In the genomic region with DNA sequence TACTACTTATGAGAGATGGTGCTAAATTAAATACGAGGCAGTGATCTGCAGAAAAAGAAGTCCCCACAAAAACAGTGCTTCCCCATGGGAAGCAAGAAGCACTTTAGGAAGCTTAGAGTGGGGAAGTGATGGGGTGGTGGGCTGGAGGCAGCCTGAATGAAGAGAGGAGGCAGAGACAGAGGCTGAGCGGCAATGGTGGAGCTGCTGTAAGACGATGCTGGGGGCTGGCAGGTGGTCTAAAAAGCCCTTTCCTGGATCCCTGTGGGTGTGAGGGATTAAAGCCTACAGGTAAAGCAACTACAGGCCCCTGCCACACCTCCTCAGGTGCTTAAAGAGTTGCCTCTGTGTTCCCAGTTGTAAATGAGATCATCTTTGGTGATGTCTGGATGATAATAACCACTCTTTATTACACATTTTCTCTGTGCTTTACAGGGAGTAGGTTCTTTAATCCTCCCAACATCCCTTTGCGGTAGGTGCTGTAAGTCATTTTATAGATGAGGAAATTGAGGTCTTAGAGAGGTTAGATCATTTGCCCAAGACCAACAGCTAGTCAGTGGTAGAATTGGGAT, we compare ENCODE assay signal across 33 cellular contexts.
"Had no signal": no experiment of that assay in that cellular context is flagged by ENCODE, and none has a peak within 500 bp of the region (broad histone marks: within the 10 kb centered on the region; RNA-seq: fewer than 3 reads in every experiment).

No MANE protein-coding gene starts in this region.

- H3K4me1 ChIP-seq: parathyroid adenoma, psoas muscle, right atrium auricular region had no signal

- H3K4me2 ChIP-seq: smooth muscle cell had no signal

- H3K79me2 ChIP-seq: parathyroid adenoma had no signal

- H3K36me3 ChIP-seq: right atrium auricular region had no signal

- H2AFZ ChIP-seq: parathyroid adenoma had no signal

- H3K36me3 Mint-ChIP-seq: activated CD4-positive, alpha-beta memory T cell treated with anti-CD3 and anti-CD28 coated beads for 36 hours had no signal

- H3K9me3 Mint-ChIP-seq: activated CD4-positive, alpha-beta memory T cell treated with anti-CD3 and anti-CD28 coated beads for 36 hours; activated CD4-positive, alpha-beta T cell treated with anti-CD3 and anti-CD28 coated beads, Interleukin-2, amount 10 ng/mL, durations not matched to agents 24 days and 14 days; activated naive CD4-positive, alpha-beta T cell treated with anti-CD3 and anti-CD28 coated beads, Interleukin-2, amount 50 U/mL, for 24 hours; activated naive CD8-positive, alpha-beta T cell treated with anti-CD3 and anti-CD28 coated beads, Interleukin-2, amount 50 U/mL, for 24 hours; activated T-helper 2 cell treated with anti-CD3 and anti-CD28 coated beads, Interferon-gamma antibody, Interleukin-2, Interleukin-4, amounts not matched to agents 10 μg/mL and 5 μg/mL and 100 μg/mL, durations not matched to agents 14 hours and 24 hours and 36 hours; mesothelial cell of epicardium; neural crest cell; stimulated activated naive B cell treated with anti-CD40 and anti-IgM and Interleukin-4, amounts not matched to agents 10 μg/mL and 1 μg/mL and 100 μg/mL, for 72 hours; T-helper 1 cell treated with Interleukin-12 subunit alpha and Interleukin-12 subunit beta and Interleukin-4 antibody, amounts not matched to agents 30 μg/mL and 1 μg/mL, for 36 hours had no signal

- H3K4me3 Mint-ChIP-seq: activated CD4-positive, alpha-beta memory T cell treated with anti-CD3 and anti-CD28 coated beads for 36 hours; activated CD4-positive, alpha-beta T cell treated with anti-CD3 and anti-CD28 coated beads, Interleukin-2, amount 10 ng/mL, durations not matched to agents 24 days and 14 days; activated naive CD4-positive, alpha-beta T cell treated with anti-CD3 and anti-CD28 coated beads, Interleukin-2, amount 50 U/mL, for 24 hours; activated naive CD8-positive, alpha-beta T cell treated with anti-CD3 and anti-CD28 coated beads, Interleukin-2, amount 50 U/mL, for 24 hours; mesothelial cell of epicardium; neural crest cell; stimulated activated naive B cell treated with anti-CD40 and anti-IgM and Interleukin-4, amounts not matched to agents 10 μg/mL and 1 μg/mL and 100 μg/mL, for 72 hours; T-helper 1 cell treated with Interleukin-12 subunit alpha and Interleukin-12 subunit beta and Interleukin-4 antibody, amounts not matched to agents 30 μg/mL and 1 μg/mL, for 36 hours had no signal

- DNase-seq: activated CD4-positive, alpha-beta memory T cell treated with anti-CD3 and anti-CD28 coated beads for 36 hours; activated CD4-positive, alpha-beta T cell treated with anti-CD3 and anti-CD28 coated beads, Interleukin-2, amount 10 ng/mL, durations not matched to agents 24 days and 14 days; activated CD4-positive, CD25-positive, alpha-beta regulatory T cell treated with anti-CD3 and anti-CD28 coated beads, Interleukin-2, amount 50 U/mL, for 72 hours; activated CD8-positive, alpha-beta memory T cell treated with anti-CD3 and anti-CD28 coated beads, Interleukin-2, amount 50 U/mL, for 4 hours; activated naive CD8-positive, alpha-beta T cell treated with anti-CD3 and anti-CD28 coated beads, Interleukin-2, amount 50 U/mL, for 24 hours; activated T-cell treated with anti-CD3 and anti-CD28 coated beads, Interleukin-2, amount 50 U/mL, for 1 hour; effector CD8-positive, alpha-beta T cell; erythroblast; head of caudate nucleus; hippocampal formation; naive thymus-derived CD4-positive, alpha-beta T cell; occipital lobe; psoas muscle; stimulated activated CD4-positive, alpha-beta T cell treated with anti-CD3 and anti-CD28 coated beads, Interleukin-1b, Interleukin-23, amount 100 ng/mL, for 48 hours; stimulated activated CD4-positive, alpha-beta T cell treated with anti-CD3 and anti-CD28 coated beads, Interleukin-4, amount 100 ng/mL, for 4 hours; stimulated activated CD8-positive, alpha-beta memory T cell treated with anti-CD3 and anti-CD28 coated beads, Interleukin-4, amount 100 ng/mL, for 48 hours; stimulated activated naive B cell treated with anti-CD40 and anti-IgM and Interleukin-4, amounts not matched to agents 10 μg/mL and 1 μg/mL and 100 μg/mL, for 72 hours; stomach; T-helper 9 cell; thyroid gland; upper lobe of right lung; WERI-Rb-1 had no signal

- FAIRE-seq: colon, keratinocyte had no signal

- H3K9me3 ChIP-seq: gastroesophageal sphincter, psoas muscle, right atrium auricular region, stomach, thyroid gland, upper lobe of right lung had no signal

- H3K4me3 ChIP-seq: gastroesophageal sphincter, psoas muscle, right atrium auricular region, smooth muscle cell, stomach, thyroid gland, upper lobe of right lung had no signal

- H3K9ac ChIP-seq: parathyroid adenoma had no signal

- H3K27ac Mint-ChIP-seq: activated CD4-positive, alpha-beta memory T cell treated with anti-CD3 and anti-CD28 coated beads for 36 hours; activated CD4-positive, alpha-beta T cell treated with anti-CD3 and anti-CD28 coated beads, Interleukin-2, amount 10 ng/mL, durations not matched to agents 24 days and 14 days; activated naive CD4-positive, alpha-beta T cell treated with anti-CD3 and anti-CD28 coated beads, Interleukin-2, amount 50 U/mL, for 24 hours; activated naive CD8-positive, alpha-beta T cell treated with anti-CD3 and anti-CD28 coated beads, Interleukin-2, amount 50 U/mL, for 24 hours; activated T-helper 2 cell treated with anti-CD3 and anti-CD28 coated beads, Interferon-gamma antibody, Interleukin-2, Interleukin-4, amounts not matched to agents 10 μg/mL and 5 μg/mL and 100 μg/mL, durations not matched to agents 14 hours and 24 hours and 36 hours; mesothelial cell of epicardium; naive thymus-derived CD4-positive, alpha-beta T cell; stimulated activated naive B cell treated with anti-CD40 and anti-IgM and Interleukin-4, amounts not matched to agents 10 μg/mL and 1 μg/mL and 100 μg/mL, for 72 hours; T-helper 1 cell treated with Interleukin-12 subunit alpha and Interleukin-12 subunit beta and Interleukin-4 antibody, amounts not matched to agents 30 μg/mL and 1 μg/mL, for 36 hours had no signal

- H3K27me3 ChIP-seq: gastroesophageal sphincter, right atrium auricular region, stomach, thyroid gland, upper lobe of right lung had no signal

- H3K27ac ChIP-seq: gastroesophageal sphincter, parathyroid adenoma, psoas muscle, right atrium auricular region, stomach, thyroid gland, upper lobe of right lung, WERI-Rb-1 had no signal

- H3K27me3 Mint-ChIP-seq: activated naive CD4-positive, alpha-beta T cell treated with anti-CD3 and anti-CD28 coated beads, Interleukin-2, amount 50 U/mL, for 24 hours; activated naive CD8-positive, alpha-beta T cell treated with anti-CD3 and anti-CD28 coated beads, Interleukin-2, amount 50 U/mL, for 24 hours; stimulated activated naive B cell treated with anti-CD40 and anti-IgM and Interleukin-4, amounts not matched to agents 10 μg/mL and 1 μg/mL and 100 μg/mL, for 72 hours had no signal
